Comparison of ENCODE assay signal across 18 cellular contexts in genomic region chr1:185541861-185542260, GRCh38.
DNase-seq lines count a peak whose midpoint lies in the region; FAIRE-seq and TF ChIP-seq lines count a peak whose summit lies in the region.
"Had no signal": no experiment of that assay in that cellular context is flagged by ENCODE, and none has a peak within 500 bp of the region (broad histone marks: within the 10 kb centered on the region; RNA-seq: fewer than 3 reads in every experiment).

No MANE protein-coding gene starts in this region.

- peaks cover 9% of the 10 kb centered on the region for H3K4me1 Mint-ChIP-seq in activated T-helper 1 cell treated with anti-CD3 and anti-CD28 coated beads, Interleukin-12 subunit alpha, Interleukin-12 subunit beta, Interleukin-2, Interleukin-4 antibody, amounts not matched to agents 30 ng/mL and 10 ng/mL and 1 ng/mL, durations not matched to agents 14 hours and 24 hours and 36 hours (ENCODE audit: low read depth)

- DNase-seq in EL (peak; percentile 73), SK-N-MC (ENCODE audit: low read depth, low spot score) (peak; percentile 82), fibroblast of peridontal ligament (ENCODE audit: extremely low read depth) (peak; percentile 83), renal cortical epithelial cell (ENCODE audit: low read depth) (peak; percentile 71), lower leg skin (ENCODE audit: low spot score in 2 of 2) (no peak), RCC 7860 (ENCODE audit: low spot score) (no peak), D341Med (ENCODE audit: low spot score) (no peak)
- no peak for DNase-seq in activated T-helper 1 cell treated with anti-CD3 and anti-CD28 coated beads, Interleukin-12 subunit alpha, Interleukin-12 subunit beta, Interleukin-2, Interleukin-4 antibody, amounts not matched to agents 30 ng/mL and 10 ng/mL and 1 ng/mL, durations not matched to agents 14 hours and 24 hours and 36 hours (ENCODE audit: low spot score)
- DNase-seq: activated CD4-positive, CD25-positive, alpha-beta regulatory T cell; Karpas-422; NCI-H146; NCI-H524 treated with DMSO at 0.1 percent for 48 hours; Peyer's patch; stimulated activated naive CD8-positive, alpha-beta T cell treated with anti-CD3 and anti-CD28 coated beads, Interleukin-15, Interleukin-2, amounts not matched to agents 100 U/mL and 50 U/mL, for 24 hours had no signal

- H3K9ac ChIP-seq in SK-N-MC (ENCODE audit: insufficient read length) = peak overlapping the region; percentile 62

- H3K4me3 Mint-ChIP-seq in activated T-helper 1 cell treated with anti-CD3 and anti-CD28 coated beads, Interleukin-12 subunit alpha, Interleukin-12 subunit beta, Interleukin-2, Interleukin-4 antibody, amounts not matched to agents 30 ng/mL and 10 ng/mL and 1 ng/mL, durations not matched to agents 14 hours and 24 hours and 36 hours = no peak overlapping the region

- H3K9me3 Mint-ChIP-seq in activated T-helper 1 cell treated with anti-CD3 and anti-CD28 coated beads, Interleukin-12 subunit alpha, Interleukin-12 subunit beta, Interleukin-2, Interleukin-4 antibody, amounts not matched to agents 30 ng/mL and 10 ng/mL and 1 ng/mL, durations not matched to agents 14 hours and 24 hours and 36 hours = peaks cover 19% of the 10 kb centered on the region

- no peaks in the 10 kb centered on the region for H3K27me3 Mint-ChIP-seq in activated T-helper 1 cell treated with anti-CD3 and anti-CD28 coated beads, Interleukin-12 subunit alpha, Interleukin-12 subunit beta, Interleukin-2, Interleukin-4 antibody, amounts not matched to agents 30 ng/mL and 10 ng/mL and 1 ng/mL, durations not matched to agents 14 hours and 24 hours and 36 hours (ENCODE audit: insufficient read depth)

- no peaks in the 10 kb centered on the region for H3K9me3 ChIP-seq in SK-N-MC (ENCODE audit: low read depth, low read length)
- H3K9me3 ChIP-seq: Peyer's patch had no signal

- H3K36me3 ChIP-seq in SK-N-MC (ENCODE audit: insufficient read depth, low read length) = no peaks in the 10 kb centered on the region
- H3K36me3 ChIP-seq: Peyer's patch had no signal

- TF ChIP-seq CTCF in lower leg skin (IDR thresholded peaks at IDR 0.05) = no peak

- H3K36me3 Mint-ChIP-seq in activated T-helper 1 cell treated with anti-CD3 and anti-CD28 coated beads, Interleukin-12 subunit alpha, Interleukin-12 subunit beta, Interleukin-2, Interleukin-4 antibody, amounts not matched to agents 30 ng/mL and 10 ng/mL and 1 ng/mL, durations not matched to agents 14 hours and 24 hours and 36 hours (ENCODE audit: low read depth) = peaks cover 5% of the 10 kb centered on the region

- intact Hi-C loops in lower leg skin (cut with DNase I; ENCODE audit: low total_unique reads) = no loop called here
- intact Hi-C loops in activated T-helper 1 cell treated with anti-CD3 and anti-CD28 coated beads, Interleukin-12 subunit alpha, Interleukin-12 subunit beta, Interleukin-2, Interleukin-4 antibody, amounts not matched to agents 30 ng/mL and 10 ng/mL and 1 ng/mL, durations not matched to agents 14 hours and 24 hours and 36 hours (cut with micrococcal nuclease) = no loop called here

- 71 to 73% methylated on average over 1 of the region's 1 CpG for WGBS in lower leg skin, 2 donors

- no peak overlapping the region for H3K27ac Mint-ChIP-seq in activated T-helper 1 cell treated with anti-CD3 and anti-CD28 coated beads, Interleukin-12 subunit alpha, Interleukin-12 subunit beta, Interleukin-2, Interleukin-4 antibody, amounts not matched to agents 30 ng/mL and 10 ng/mL and 1 ng/mL, durations not matched to agents 14 hours and 24 hours and 36 hours
- H3K27ac Mint-ChIP-seq: activated naive CD4-positive, alpha-beta T cell treated with anti-CD3 and anti-CD28 coated beads, Interleukin-2, amount 50 U/mL, for 72 hours had no signal

- peak overlapping the region; percentile 93 for H3K27ac ChIP-seq in SK-N-MC
- H3K27ac ChIP-seq: C4-2B, HL-60, Peyer's patch had no signal

- FAIRE-seq in RCC 7860 (lab: Jason Lieb, UNC) = no peak
- FAIRE-seq: endothelial cell of umbilical vein had no signal

- H3K4me3 ChIP-seq in SK-N-MC (peak overlapping the region; percentile 48), lower leg skin (ENCODE audit: low read depth, poor library complexity, severe bottlenecking) (no peak overlapping the region)
- H3K4me3 ChIP-seq: Peyer's patch had no signal

- TF ChIP-seq POLR2A in lower leg skin (IDR thresholded peaks at IDR 0.05) = no peak

Comparison
In these comparisons a context has a peak if more than half of its experiments do, and no peak if none do; other contexts are left out.
1. DNase-seq: peak in EL (single experiment), SK-N-MC (single experiment), fibroblast of peridontal ligament (single experiment) and renal cortical epithelial cell (single experiment); none in lower leg skin (0 of 2), RCC 7860 (single experiment), D341Med (single experiment) and activated T-helper 1 cell treated with anti-CD3 and anti-CD28 coated beads, Interleukin-12 subunit alpha, Interleukin-12 subunit beta, Interleukin-2, Interleukin-4 antibody, amounts not matched to agents 30 ng/mL and 10 ng/mL and 1 ng/mL, durations not matched to agents 14 hours and 24 hours and 36 hours (single experiment).